Comparison of ENCODE assay signal across 8 cellular contexts in genomic region chr11:77589521-77590193, GRCh38. TPM values are rescaled to one million over a fixed set of nuclear protein-coding genes. Genes with fewer than 3 reads are reported as not detected.
DNase-seq lines count a peak whose midpoint lies in the region; ATAC-seq and TF ChIP-seq lines count a peak whose summit lies in the region.

AQP11 (plus strand) TSS chr11:77589953; CDS start chr11:77589993, 40 bp downstream.

- peak within 1 kb of the TSS; percentile 95 for H3K4me2 ChIP-seq in neural progenitor cell

- H3F3A ChIP-seq in neural progenitor cell (ENCODE audit: low read depth) = peaks cover 26% of the 10 kb centered on the region

- peaks cover 11% of the 10 kb centered on the region for H3K4me1 Mint-ChIP-seq in neural progenitor cell

- no peak for TF ChIP-seq CTCF in neural progenitor cell (IDR thresholded peaks at IDR 0.05)

- in situ Hi-C loops in KBM-7 (cut with MboI; ENCODE audit: low pct_unique_long_range_greater_than_20kb, low sequenced_read_pairs) = no loop called here

- peak; percentile 77 for DNase-seq in DMS79 treated with DMSO at 0.1 percent for 48 hours (lab: John Stamatoyannopoulos, UW)
- peak; percentile 77 for DNase-seq in KBM-7
- peak; percentile 85 for DNase-seq in RPMI7951 (ENCODE audit: low read depth)
- DNase-seq in activated gamma-delta T cell treated with anti-CD3 and anti-CD28 coated beads, Interleukin-2, amount 50 U/mL, for 16 hours (ENCODE audit: low read depth) = peak; percentile 19
- DNase-seq in foreskin melanocyte = peak; percentile 68
- DNase-seq in neural progenitor cell (ENCODE audit: low spot score) = peak; percentile 96

- peaks cover 6% of the 10 kb centered on the region for H3K36me3 Mint-ChIP-seq in neural progenitor cell

- H3K4me3 ChIP-seq in neural progenitor cell = peak within 1 kb of the TSS; percentile 62
- peak within 1 kb of the TSS; percentile 71 to 93 (median 85) for H3K4me3 ChIP-seq in subcutaneous abdominal adipose tissue (ENCODE audit: low read depth in 1 of 5, low read length in 5 of 5)

- peak; percentile 81 for ATAC-seq in GM21737 (IDR thresholded peaks at IDR 0.05; ENCODE audit: unreplicated experiment)

- H3K27me3 Mint-ChIP-seq in neural progenitor cell (ENCODE audit: insufficient read depth, low read depth) = peaks cover 5% of the 10 kb centered on the region

- peak within 1 kb of the TSS; percentile 91 for H3K4me3 Mint-ChIP-seq in neural progenitor cell

- peak within 1 kb of the TSS; percentile 98 for H2AFZ ChIP-seq in neural progenitor cell (replicated peaks)

- H3K4me1 ChIP-seq in neural progenitor cell = peaks cover 14% of the 10 kb centered on the region
- H3K4me1 ChIP-seq in subcutaneous abdominal adipose tissue (ENCODE audit: control insufficient read depth in 5 of 5, insufficient read depth in 5 of 5, low read length in 5 of 5) = peaks cover 0 to 22% (median 20%) of the 10 kb centered on the region in 5 donors

- H3K36me3 ChIP-seq in neural progenitor cell (no peaks in the 10 kb centered on the region), subcutaneous abdominal adipose tissue (ENCODE audit: control insufficient read depth in 5 of 5, insufficient read depth in 5 of 5, low read length in 5 of 5) (no peaks in the 10 kb centered on the region)

- H3K9me3 ChIP-seq in neural progenitor cell (ENCODE audit: low read depth) (no peaks in the 10 kb centered on the region), subcutaneous abdominal adipose tissue (ENCODE audit: control insufficient read depth in 5 of 5, low read length in 5 of 5) (no peaks in the 10 kb centered on the region)

- peaks cover 5% of the 10 kb centered on the region for H3K9me3 Mint-ChIP-seq in neural progenitor cell

- H3K9ac ChIP-seq in neural progenitor cell (no peak within 1 kb of the TSS), subcutaneous abdominal adipose tissue (ENCODE audit: low read length in 5 of 5) (peak within 1 kb of the TSS; percentile 26 to 72 (median 70))

- H3K27me3 ChIP-seq in neural progenitor cell (peaks cover 15% of the 10 kb centered on the region), subcutaneous abdominal adipose tissue (ENCODE audit: control insufficient read depth in 5 of 5, insufficient read depth in 4 of 5, low read length in 5 of 5) (no peaks in the 10 kb centered on the region)

- peak within 1 kb of the TSS; percentile 80 for H3K27ac ChIP-seq in neural progenitor cell
- peak within 1 kb of the TSS; percentile 74 for H3K27ac ChIP-seq in subcutaneous abdominal adipose tissue (ENCODE audit: low read depth, low read length)

- H4K20me1 ChIP-seq in neural progenitor cell (ENCODE audit: low read depth) = peaks cover 10% of the 10 kb centered on the region

- peak within 1 kb of the TSS; percentile 48 for H3K27ac Mint-ChIP-seq in neural progenitor cell

- no peaks in the 10 kb centered on the region for H3K79me2 ChIP-seq in neural progenitor cell (ENCODE audit: low read depth)

RNA-seq across cellular contexts. Expression of gene AQP11, which starts in this region (rescaled TPM):
- total RNA-seq in RPMI7951 (2014; rRNA removed; shearing (Covaris generic)) = 1.6 and 2.8 TPM in 2 replicates
- 0.24 and 1.1 TPM in 2 replicates for total RNA-seq in neural progenitor cell (ENCODE audit: low replicate concordance)

Comparison
In these comparisons a context has a peak if more than half of its experiments do, and no peak if none do; other contexts are left out.
1. Peak in every context shown above with its lines: DNase-seq, ATAC-seq, H3K4me3 ChIP-seq and H3K27ac ChIP-seq.
2. DNase-seq: peak in every context shown above with its lines; median percentile 96 in neural progenitor cell; 85 in RPMI7951; 77 in DMS79 treated with DMSO at 0.1 percent for 48 hours; 77 in KBM-7; 68 in foreskin melanocyte; 19 in activated gamma-delta T cell treated with anti-CD3 and anti-CD28 coated beads, Interleukin-2, amount 50 U/mL, for 16 hours.